1 cellular context compared by ENCODE assay signal in the genomic region with DNA sequence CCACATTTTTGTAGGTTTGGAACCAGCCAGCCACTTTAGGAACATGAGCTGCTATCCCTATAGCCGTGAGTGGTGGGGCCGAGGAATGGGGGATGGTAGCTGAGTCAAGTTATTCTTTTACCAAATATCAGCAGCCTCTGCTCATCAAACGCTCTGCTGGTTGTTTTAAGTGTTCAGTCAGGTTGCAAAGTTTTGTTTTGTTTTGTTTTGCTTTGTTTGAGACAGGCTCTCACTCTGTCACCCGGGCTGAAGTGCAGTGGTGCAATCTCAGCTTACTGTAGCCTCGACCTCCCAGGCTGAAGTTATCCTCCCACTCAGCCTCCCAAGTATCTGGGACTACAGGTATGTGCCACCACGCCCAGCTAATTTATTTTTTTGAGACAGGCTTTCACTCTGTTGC.
TF ChIP-seq lines count a peak whose summit lies in the region.

No MANE protein-coding gene starts in this region.

TF ChIP-seq in HepG2, 621 proteins besides CTCF, POLR2A, EP300 and RAD21 (continues in another document):
- TF ChIP-seq ARNT2 (CRISPR knock-in tag; IDR thresholded peaks at IDR 0.05; ENCODE audit: low read depth) (no peak), AGO1 (IDR thresholded peaks at IDR 0.05; ENCODE audit: low read depth, low read length, poor library complexity, severe bottlenecking) (no peak), IKZF4 (CRISPR knock-in tag; IDR thresholded peaks at IDR 0.05; ENCODE audit: borderline replicate concordance, low read depth, not compliant biosample characterization) (no peak), ZNF441 (CRISPR knock-in tag; IDR thresholded peaks at IDR 0.05; ENCODE audit: borderline replicate concordance) (no peak), SOX5 (CRISPR knock-in tag; IDR thresholded peaks at IDR 0.05; ENCODE audit: borderline replicate concordance) (peak; percentile 76; the same call in 1 of the 2 replicates), CBX5 (CRISPR knock-in tag; IDR thresholded peaks at IDR 0.05; ENCODE audit: borderline replicate concordance) (no peak), GATAD2A (CRISPR knock-in tag; IDR thresholded peaks at IDR 0.05) (peak; percentile 44), SOX6 (IDR thresholded peaks at IDR 0.05) (no peak), SOX6 (CRISPR knock-in tag; IDR thresholded peaks at IDR 0.05) (peak; percentile 88), KAT7 (CRISPR knock-in tag; IDR thresholded peaks at IDR 0.05; ENCODE audit: borderline replicate concordance) (no peak), ZNF510 (CRISPR knock-in tag; IDR thresholded peaks at IDR 0.05; ENCODE audit: low read depth) (no peak), ZNF460 (CRISPR knock-in tag; IDR thresholded peaks at IDR 0.05; ENCODE audit: borderline replicate concordance) (peak; percentile 72; the same call in 1 of the 2 replicates), SOX13 (IDR thresholded peaks at IDR 0.05) (no peak), SOX13 (CRISPR knock-in tag; conservative IDR thresholded peaks at IDR 0.05 in 1 of 2, IDR thresholded peaks at IDR 0.05 in 1 of 2) (peak in 1 of 2 experiments; percentile 69; a peak in 2 of 4 replicates), CEBPB (IDR thresholded peaks at IDR 0.05; ENCODE audit: borderline replicate concordance, low read depth, low read length) (peak; percentile 17; the same call in 1 of the 2 replicates), IRF2 (CRISPR knock-in tag; IDR thresholded peaks at IDR 0.05) (no peak), ZNF234 (CRISPR knock-in tag; conservative IDR thresholded peaks at IDR 0.05) (no peak), ZNF772 (CRISPR knock-in tag; IDR thresholded peaks at IDR 0.05) (no peak), HNF4G (IDR thresholded peaks at IDR 0.05; ENCODE audit: borderline replicate concordance, low read depth, low read length) (no peak), HNF4G (CRISPR knock-in tag; IDR thresholded peaks at IDR 0.05; ENCODE audit: borderline replicate concordance, low read depth) (no peak), TBX2 (CRISPR knock-in tag; IDR thresholded peaks at IDR 0.05; ENCODE audit: borderline replicate concordance) (peak; percentile 60; the same call in 1 of the 2 replicates), JARID2 (CRISPR knock-in tag; IDR thresholded peaks at IDR 0.05; ENCODE audit: insufficient replicate concordance) (no peak), TRIM24 (CRISPR knock-in tag; IDR thresholded peaks at IDR 0.05) (no peak), FOXP1 (IDR thresholded peaks at IDR 0.05) (no peak), FOXP1 (CRISPR knock-in tag; IDR thresholded peaks at IDR 0.05) (peak; percentile 45), CBX1 (IDR thresholded peaks at IDR 0.05; ENCODE audit: low read depth) (no peak), ZMYM3 (CRISPR knock-in tag; IDR thresholded peaks at IDR 0.05) (peak; percentile 44; the same call in 1 of the 2 replicates), MED8 (CRISPR knock-in tag; IDR thresholded peaks at IDR 0.05; ENCODE audit: insufficient replicate concordance) (no peak), RARG (CRISPR knock-in tag; IDR thresholded peaks at IDR 0.05; ENCODE audit: low read depth) (no peak), ZNF292 (CRISPR knock-in tag; IDR thresholded peaks at IDR 0.05; ENCODE audit: borderline replicate concordance, low read depth) (0 out of 2 replicates have a peak, but pooled peaks have one; percentile 22), PITX1 (CRISPR knock-in tag; IDR thresholded peaks at IDR 0.05) (0 out of 2 replicates have a peak, but pooled peaks have one; percentile 17), PCBP2 (optimal IDR thresholded peaks at IDR 0.05; ENCODE audit: low read depth, low read length, poor library complexity, severe bottlenecking) (no peak), PRPF4 (IDR thresholded peaks at IDR 0.05; ENCODE audit: low read depth, low read length, poor library complexity, severe bottlenecking) (no peak), TCF7 (IDR thresholded peaks at IDR 0.05; ENCODE audit: low read depth) (0 out of 2 replicates have a peak, but pooled peaks have one; percentile 13), CHD4 (IDR thresholded peaks at IDR 0.05; ENCODE audit: borderline replicate concordance, low read length) (no peak), ZBTB8A (CRISPR knock-in tag; IDR thresholded peaks at IDR 0.05; ENCODE audit: borderline replicate concordance, low read depth) (no peak), CEBPG (CRISPR knock-in tag; IDR thresholded peaks at IDR 0.05) (peak; percentile 63), MBD4 (IDR thresholded peaks at IDR 0.05; ENCODE audit: borderline replicate concordance, low read length) (no peak), MXI1 (IDR thresholded peaks at IDR 0.05; ENCODE audit: borderline replicate concordance, low read depth, low read length) (no peak), ZNF350 (CRISPR knock-in tag; IDR thresholded peaks at IDR 0.05; ENCODE audit: borderline replicate concordance, low read depth) (no peak; the same call in 1 of the 2 replicates), ZNF101 (CRISPR knock-in tag; IDR thresholded peaks at IDR 0.05; ENCODE audit: borderline replicate concordance, low read depth) (no peak), RBM22 (optimal IDR thresholded peaks at IDR 0.05; ENCODE audit: low read length) (no peak), ZNF629 (CRISPR knock-in tag; conservative IDR thresholded peaks at IDR 0.05) (0 out of 2 replicates have a peak, but pooled peaks have one; percentile 9)
- TF ChIP-seq, protein P1, sequence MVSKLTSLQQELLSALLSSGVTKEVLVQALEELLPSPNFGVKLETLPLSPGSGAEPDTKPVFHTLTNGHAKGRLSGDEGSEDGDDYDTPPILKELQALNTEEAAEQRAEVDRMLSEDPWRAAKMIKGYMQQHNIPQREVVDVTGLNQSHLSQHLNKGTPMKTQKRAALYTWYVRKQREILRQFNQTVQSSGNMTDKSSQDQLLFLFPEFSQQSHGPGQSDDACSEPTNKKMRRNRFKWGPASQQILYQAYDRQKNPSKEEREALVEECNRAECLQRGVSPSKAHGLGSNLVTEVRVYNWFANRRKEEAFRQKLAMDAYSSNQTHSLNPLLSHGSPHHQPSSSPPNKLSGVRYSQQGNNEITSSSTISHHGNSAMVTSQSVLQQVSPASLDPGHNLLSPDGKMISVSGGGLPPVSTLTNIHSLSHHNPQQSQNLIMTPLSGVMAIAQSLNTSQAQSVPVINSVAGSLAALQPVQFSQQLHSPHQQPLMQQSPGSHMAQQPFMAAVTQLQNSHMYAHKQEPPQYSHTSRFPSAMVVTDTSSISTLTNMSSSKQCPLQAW (CRISPR knock-in tag; IDR thresholded peaks at IDR 0.05): 0 out of 2 replicates have a peak, but pooled peaks have one; percentile 54
- TF ChIP-seq, protein P2, sequence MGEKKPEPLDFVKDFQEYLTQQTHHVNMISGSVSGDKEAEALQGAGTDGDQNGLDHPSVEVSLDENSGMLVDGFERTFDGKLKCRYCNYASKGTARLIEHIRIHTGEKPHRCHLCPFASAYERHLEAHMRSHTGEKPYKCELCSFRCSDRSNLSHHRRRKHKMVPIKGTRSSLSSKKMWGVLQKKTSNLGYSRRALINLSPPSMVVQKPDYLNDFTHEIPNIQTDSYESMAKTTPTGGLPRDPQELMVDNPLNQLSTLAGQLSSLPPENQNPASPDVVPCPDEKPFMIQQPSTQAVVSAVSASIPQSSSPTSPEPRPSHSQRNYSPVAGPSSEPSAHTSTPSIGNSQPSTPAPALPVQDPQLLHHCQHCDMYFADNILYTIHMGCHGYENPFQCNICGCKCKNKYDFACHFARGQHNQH (CRISPR knock-in tag; IDR thresholded peaks at IDR 0.05): 0 out of 2 replicates have a peak, but pooled peaks have one; percentile 25
- TF ChIP-seq, protein P3, sequence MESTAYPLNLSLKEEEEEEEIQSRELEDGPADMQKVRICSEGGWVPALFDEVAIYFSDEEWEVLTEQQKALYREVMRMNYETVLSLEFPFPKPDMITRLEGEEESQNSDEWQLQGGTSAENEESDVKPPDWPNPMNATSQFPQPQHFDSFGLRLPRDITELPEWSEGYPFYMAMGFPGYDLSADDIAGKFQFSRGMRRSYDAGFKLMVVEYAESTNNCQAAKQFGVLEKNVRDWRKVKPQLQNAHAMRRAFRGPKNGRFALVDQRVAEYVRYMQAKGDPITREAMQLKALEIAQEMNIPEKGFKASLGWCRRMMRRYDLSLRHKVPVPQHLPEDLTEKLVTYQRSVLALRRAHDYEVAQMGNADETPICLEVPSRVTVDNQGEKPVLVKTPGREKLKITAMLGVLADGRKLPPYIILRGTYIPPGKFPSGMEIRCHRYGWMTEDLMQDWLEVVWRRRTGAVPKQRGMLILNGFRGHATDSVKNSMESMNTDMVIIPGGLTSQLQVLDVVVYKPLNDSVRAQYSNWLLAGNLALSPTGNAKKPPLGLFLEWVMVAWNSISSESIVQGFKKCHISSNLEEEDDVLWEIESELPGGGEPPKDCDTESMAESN (CRISPR knock-in tag; conservative IDR thresholded peaks at IDR 0.05): peak; percentile 41; the same call in 1 of the 2 replicates
- TF ChIP-seq, protein P4, sequence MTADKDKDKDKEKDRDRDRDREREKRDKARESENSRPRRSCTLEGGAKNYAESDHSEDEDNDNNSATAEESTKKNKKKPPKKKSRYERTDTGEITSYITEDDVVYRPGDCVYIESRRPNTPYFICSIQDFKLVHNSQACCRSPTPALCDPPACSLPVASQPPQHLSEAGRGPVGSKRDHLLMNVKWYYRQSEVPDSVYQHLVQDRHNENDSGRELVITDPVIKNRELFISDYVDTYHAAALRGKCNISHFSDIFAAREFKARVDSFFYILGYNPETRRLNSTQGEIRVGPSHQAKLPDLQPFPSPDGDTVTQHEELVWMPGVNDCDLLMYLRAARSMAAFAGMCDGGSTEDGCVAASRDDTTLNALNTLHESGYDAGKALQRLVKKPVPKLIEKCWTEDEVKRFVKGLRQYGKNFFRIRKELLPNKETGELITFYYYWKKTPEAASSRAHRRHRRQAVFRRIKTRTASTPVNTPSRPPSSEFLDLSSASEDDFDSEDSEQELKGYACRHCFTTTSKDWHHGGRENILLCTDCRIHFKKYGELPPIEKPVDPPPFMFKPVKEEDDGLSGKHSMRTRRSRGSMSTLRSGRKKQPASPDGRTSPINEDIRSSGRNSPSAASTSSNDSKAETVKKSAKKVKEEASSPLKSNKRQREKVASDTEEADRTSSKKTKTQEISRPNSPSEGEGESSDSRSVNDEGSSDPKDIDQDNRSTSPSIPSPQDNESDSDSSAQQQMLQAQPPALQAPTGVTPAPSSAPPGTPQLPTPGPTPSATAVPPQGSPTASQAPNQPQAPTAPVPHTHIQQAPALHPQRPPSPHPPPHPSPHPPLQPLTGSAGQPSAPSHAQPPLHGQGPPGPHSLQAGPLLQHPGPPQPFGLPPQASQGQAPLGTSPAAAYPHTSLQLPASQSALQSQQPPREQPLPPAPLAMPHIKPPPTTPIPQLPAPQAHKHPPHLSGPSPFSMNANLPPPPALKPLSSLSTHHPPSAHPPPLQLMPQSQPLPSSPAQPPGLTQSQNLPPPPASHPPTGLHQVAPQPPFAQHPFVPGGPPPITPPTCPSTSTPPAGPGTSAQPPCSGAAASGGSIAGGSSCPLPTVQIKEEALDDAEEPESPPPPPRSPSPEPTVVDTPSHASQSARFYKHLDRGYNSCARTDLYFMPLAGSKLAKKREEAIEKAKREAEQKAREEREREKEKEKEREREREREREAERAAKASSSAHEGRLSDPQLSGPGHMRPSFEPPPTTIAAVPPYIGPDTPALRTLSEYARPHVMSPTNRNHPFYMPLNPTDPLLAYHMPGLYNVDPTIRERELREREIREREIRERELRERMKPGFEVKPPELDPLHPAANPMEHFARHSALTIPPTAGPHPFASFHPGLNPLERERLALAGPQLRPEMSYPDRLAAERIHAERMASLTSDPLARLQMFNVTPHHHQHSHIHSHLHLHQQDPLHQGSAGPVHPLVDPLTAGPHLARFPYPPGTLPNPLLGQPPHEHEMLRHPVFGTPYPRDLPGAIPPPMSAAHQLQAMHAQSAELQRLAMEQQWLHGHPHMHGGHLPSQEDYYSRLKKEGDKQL (CRISPR knock-in tag; IDR thresholded peaks at IDR 0.05; ENCODE audit: low read depth): no peak
- TF ChIP-seq, protein P5, sequence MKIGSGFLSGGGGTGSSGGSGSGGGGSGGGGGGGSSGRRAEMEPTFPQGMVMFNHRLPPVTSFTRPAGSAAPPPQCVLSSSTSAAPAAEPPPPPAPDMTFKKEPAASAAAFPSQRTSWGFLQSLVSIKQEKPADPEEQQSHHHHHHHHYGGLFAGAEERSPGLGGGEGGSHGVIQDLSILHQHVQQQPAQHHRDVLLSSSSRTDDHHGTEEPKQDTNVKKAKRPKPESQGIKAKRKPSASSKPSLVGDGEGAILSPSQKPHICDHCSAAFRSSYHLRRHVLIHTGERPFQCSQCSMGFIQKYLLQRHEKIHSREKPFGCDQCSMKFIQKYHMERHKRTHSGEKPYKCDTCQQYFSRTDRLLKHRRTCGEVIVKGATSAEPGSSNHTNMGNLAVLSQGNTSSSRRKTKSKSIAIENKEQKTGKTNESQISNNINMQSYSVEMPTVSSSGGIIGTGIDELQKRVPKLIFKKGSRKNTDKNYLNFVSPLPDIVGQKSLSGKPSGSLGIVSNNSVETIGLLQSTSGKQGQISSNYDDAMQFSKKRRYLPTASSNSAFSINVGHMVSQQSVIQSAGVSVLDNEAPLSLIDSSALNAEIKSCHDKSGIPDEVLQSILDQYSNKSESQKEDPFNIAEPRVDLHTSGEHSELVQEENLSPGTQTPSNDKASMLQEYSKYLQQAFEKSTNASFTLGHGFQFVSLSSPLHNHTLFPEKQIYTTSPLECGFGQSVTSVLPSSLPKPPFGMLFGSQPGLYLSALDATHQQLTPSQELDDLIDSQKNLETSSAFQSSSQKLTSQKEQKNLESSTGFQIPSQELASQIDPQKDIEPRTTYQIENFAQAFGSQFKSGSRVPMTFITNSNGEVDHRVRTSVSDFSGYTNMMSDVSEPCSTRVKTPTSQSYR (CRISPR knock-in tag; IDR thresholded peaks at IDR 0.05; ENCODE audit: borderline replicate concordance): peak; percentile 72
- TF ChIP-seq, protein P6, sequence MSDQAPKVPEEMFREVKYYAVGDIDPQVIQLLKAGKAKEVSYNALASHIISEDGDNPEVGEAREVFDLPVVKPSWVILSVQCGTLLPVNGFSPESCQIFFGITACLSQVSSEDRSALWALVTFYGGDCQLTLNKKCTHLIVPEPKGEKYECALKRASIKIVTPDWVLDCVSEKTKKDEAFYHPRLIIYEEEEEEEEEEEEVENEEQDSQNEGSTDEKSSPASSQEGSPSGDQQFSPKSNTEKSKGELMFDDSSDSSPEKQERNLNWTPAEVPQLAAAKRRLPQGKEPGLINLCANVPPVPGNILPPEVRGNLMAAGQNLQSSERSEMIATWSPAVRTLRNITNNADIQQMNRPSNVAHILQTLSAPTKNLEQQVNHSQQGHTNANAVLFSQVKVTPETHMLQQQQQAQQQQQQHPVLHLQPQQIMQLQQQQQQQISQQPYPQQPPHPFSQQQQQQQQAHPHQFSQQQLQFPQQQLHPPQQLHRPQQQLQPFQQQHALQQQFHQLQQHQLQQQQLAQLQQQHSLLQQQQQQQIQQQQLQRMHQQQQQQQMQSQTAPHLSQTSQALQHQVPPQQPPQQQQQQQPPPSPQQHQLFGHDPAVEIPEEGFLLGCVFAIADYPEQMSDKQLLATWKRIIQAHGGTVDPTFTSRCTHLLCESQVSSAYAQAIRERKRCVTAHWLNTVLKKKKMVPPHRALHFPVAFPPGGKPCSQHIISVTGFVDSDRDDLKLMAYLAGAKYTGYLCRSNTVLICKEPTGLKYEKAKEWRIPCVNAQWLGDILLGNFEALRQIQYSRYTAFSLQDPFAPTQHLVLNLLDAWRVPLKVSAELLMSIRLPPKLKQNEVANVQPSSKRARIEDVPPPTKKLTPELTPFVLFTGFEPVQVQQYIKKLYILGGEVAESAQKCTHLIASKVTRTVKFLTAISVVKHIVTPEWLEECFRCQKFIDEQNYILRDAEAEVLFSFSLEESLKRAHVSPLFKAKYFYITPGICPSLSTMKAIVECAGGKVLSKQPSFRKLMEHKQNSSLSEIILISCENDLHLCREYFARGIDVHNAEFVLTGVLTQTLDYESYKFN (CRISPR knock-in tag; conservative IDR thresholded peaks at IDR 0.05): peak; percentile 71
